8 cellular contexts compared by ENCODE assay signal in the genomic region with DNA sequence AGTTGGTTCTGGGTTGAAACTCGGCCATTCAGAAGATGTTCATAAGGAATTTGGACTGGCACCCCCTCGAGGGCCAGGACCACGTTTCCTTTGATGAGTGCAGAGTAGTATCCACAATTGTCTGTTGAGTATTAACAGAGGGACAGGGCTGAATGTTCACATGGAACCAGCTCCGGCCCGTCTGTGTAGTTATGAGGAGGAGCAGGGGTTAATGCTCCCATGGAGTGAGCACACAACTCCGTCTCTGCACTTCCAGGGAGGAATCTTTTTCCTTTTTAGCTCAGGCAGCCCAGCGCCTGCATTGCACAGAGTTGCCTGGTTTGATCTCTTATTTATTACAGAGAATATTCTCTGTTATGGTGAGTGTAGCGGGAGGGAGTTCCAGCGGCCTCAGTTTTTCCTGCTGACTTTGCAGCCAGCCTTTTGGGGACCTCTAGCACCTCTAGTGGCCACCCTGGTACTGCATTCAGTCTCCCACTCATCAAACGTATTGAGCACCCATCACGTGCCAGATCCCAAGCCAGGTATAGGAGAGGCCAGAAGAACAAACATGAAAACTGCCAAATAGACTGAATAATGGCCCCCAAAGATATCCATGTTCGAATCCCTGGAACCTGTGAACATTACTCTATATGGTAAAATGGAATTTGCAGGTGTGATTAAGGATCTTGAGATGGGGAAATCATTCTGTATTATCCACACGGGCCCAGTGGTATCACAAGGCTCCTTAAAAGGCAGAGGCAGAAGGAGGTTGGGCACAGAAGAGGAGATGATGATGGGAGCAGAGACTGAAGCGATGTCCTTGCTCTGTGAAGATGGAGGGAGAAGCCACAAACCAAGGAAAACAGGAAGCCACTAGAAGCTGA.
DNase-seq lines count a peak whose midpoint lies in the region; ATAC-seq and TF ChIP-seq lines count a peak whose summit lies in the region.

No MANE protein-coding gene starts in this region.

- H3K79me2 ChIP-seq in parathyroid adenoma: no peaks in the 10 kb centered on the region

- CTCF ChIA-PET in IMR-90 (lab: Yijun Ruan, JAX): interaction anchor here (0.5 to 0.7 kb wide), 3 partner anchors 11 to 654 kb away, joined by 3 read pairs; no protein-coding TSS in a partner anchor

- TF ChIP-seq CTCF in IMR-90 (conservative IDR thresholded peaks at IDR 0.05; ENCODE audit: low read depth, low read length): peak; percentile 77
- peak; percentile 74 for TF ChIP-seq CTCF in parathyroid adenoma (IDR thresholded peaks at IDR 0.05)
- TF ChIP-seq CTCF in upper lobe of left lung (IDR thresholded peaks at IDR 0.05): peak; percentile 56 to 84 (median 69)

- no peak overlapping the region for H3K56ac ChIP-seq in IMR-90 (ENCODE audit: extremely low read depth, insufficient read depth, low read length)

- TF ChIP-seq POLR2A in IMR-90 (IDR thresholded peaks at IDR 0.05; ENCODE audit: low read depth, low read length) (no peak), upper lobe of left lung (IDR thresholded peaks at IDR 0.05) (no peak)

- H3K27me3 ChIP-seq in IMR-90 (ENCODE audit: control insufficient read depth, insufficient read depth, low read length): peaks cover 12% of the 10 kb centered on the region
- no peaks in the 10 kb centered on the region for H3K27me3 ChIP-seq in parathyroid adenoma (ENCODE audit: control insufficient read depth, insufficient read depth, low read length)
- H3K27me3 ChIP-seq in upper lobe of left lung: no peaks in the 10 kb centered on the region

- H3K9me3 ChIP-seq in IMR-90 (ENCODE audit: control insufficient read depth, insufficient read depth, low read length) (no peaks in the 10 kb centered on the region), parathyroid adenoma (ENCODE audit: control insufficient read depth, low read length) (no peaks in the 10 kb centered on the region), upper lobe of left lung (no peaks in the 10 kb centered on the region)

- intact Hi-C loops in IMR-90 (cut with micrococcal nuclease): loop anchor here (10.0 kb wide), 1 partner anchor 76 kb away; no protein-coding TSS in a partner anchor

- no peaks in the 10 kb centered on the region for H3K9me1 ChIP-seq in IMR-90 (ENCODE audit: insufficient read depth, low read length)

- H3K14ac ChIP-seq in IMR-90 (replicated peaks; ENCODE audit: low read depth, low read length): no peak overlapping the region

- H2BK20ac ChIP-seq in IMR-90 (ENCODE audit: low read depth, low read length): no peak overlapping the region

- H3K18ac ChIP-seq in IMR-90 (ENCODE audit: low read depth, low read length): no peak overlapping the region

- dilution Hi-C loops in IMR-90 (cut with HindIII; ENCODE audit: low sequenced_read_pairs, unreplicated experiment): no loop called here

- no peak overlapping the region for H3K23ac ChIP-seq in IMR-90 (ENCODE audit: low read depth, low read length)

- H2AK5ac ChIP-seq in IMR-90 (ENCODE audit: low read depth, low read length): no peak overlapping the region

- no peak overlapping the region for H2BK120ac ChIP-seq in IMR-90 (ENCODE audit: low read depth, low read length)

- H4K5ac ChIP-seq in IMR-90 (ENCODE audit: low read depth, low read length): no peak overlapping the region

- 17% methylated on average over 1 of the region's 14 CpGs; no CpG with 5 or more reads in 1 of the 2 experiments for WGBS in IMR-90 (ENCODE audit: extremely low coverage in 2 of 2, insufficient read length in 1 of 2), 2 experiments
- WGBS in upper lobe of left lung, 2 donors: 39 to 40% methylated on average over 14 of the region's 14 CpGs

- no peak overlapping the region for H3K4ac ChIP-seq in IMR-90 (ENCODE audit: low read depth, low read length)

- TF ChIP-seq RAD21 in IMR-90 (IDR thresholded peaks at IDR 0.05; ENCODE audit: low read length): peak; percentile 56

- ATAC-seq in IMR-90 (ENCODE audit: low read depth) (peak; percentile 93), upper lobe of left lung (ENCODE audit: low FRiP score in 2 of 2) (peak; percentile 66 to 76), GM18868 (IDR thresholded peaks at IDR 0.05; ENCODE audit: unreplicated experiment) (no peak)

- no peak overlapping the region for H2BK15ac ChIP-seq in IMR-90 (ENCODE audit: low read depth, low read length)

- H3K27ac ChIP-seq in IMR-90 (ENCODE audit: insufficient read depth, low read length): no peak overlapping the region
- H3K27ac ChIP-seq in parathyroid adenoma: no peak overlapping the region
- H3K27ac ChIP-seq in upper lobe of left lung: no peak overlapping the region

- H2AFZ ChIP-seq in IMR-90 (replicated peaks; ENCODE audit: low read length, poor library complexity) (no peak overlapping the region), parathyroid adenoma (no peak overlapping the region)

- H4K20me1 ChIP-seq in IMR-90 (ENCODE audit: insufficient read depth, low read length): no peaks in the 10 kb centered on the region

- H3K79me1 ChIP-seq in IMR-90 (ENCODE audit: low read depth in 1 of 2, low read length in 2 of 2): no peaks in the 10 kb centered on the region

- H4K8ac ChIP-seq in IMR-90 (ENCODE audit: low read depth in 2 of 2, low read length in 2 of 2): no peak overlapping the region

- in situ Hi-C loops in IMR-90 (cut with MboI; ENCODE audit: low sequenced_read_pairs): no loop called here

- POLR2A ChIA-PET in IMR-90 (lab: Charles Lee; ENCODE audit: unreplicated experiment): no interaction called here

- H3K4me3 ChIP-seq in IMR-90 (ENCODE audit: insufficient read depth, low read depth, low read length): no peak overlapping the region
- no peak overlapping the region for H3K4me3 ChIP-seq in parathyroid adenoma (ENCODE audit: low read depth, low read length)
- no peak overlapping the region for H3K4me3 ChIP-seq in upper lobe of left lung

- no peak for TF ChIP-seq EP300 in upper lobe of left lung (IDR thresholded peaks at IDR 0.05)

- no peaks in the 10 kb centered on the region for H3K36me3 ChIP-seq in IMR-90 (ENCODE audit: control insufficient read depth, insufficient read depth, low read length)
- no peaks in the 10 kb centered on the region for H3K36me3 ChIP-seq in parathyroid adenoma (ENCODE audit: control insufficient read depth, insufficient read depth, low read length)
- no peaks in the 10 kb centered on the region for H3K36me3 ChIP-seq in upper lobe of left lung

- H4K91ac ChIP-seq in IMR-90 (ENCODE audit: insufficient read depth, low read depth, low read length): no peak overlapping the region

- no peak overlapping the region for H2AK9ac ChIP-seq in IMR-90 (replicated peaks; ENCODE audit: low read depth, low read length, poor library complexity)

- BruUV-seq in IMR-90 (replicated peaks; lab: Mats Ljungman, UMichigan): no TSS peak

- DNase-seq in COLO829 (ENCODE audit: low spot score) (peak; percentile 42), IMR-90 (peak; percentile 37), RPMI8226 (peak; percentile 83), globus pallidus (ENCODE audit: low spot score) (peak; percentile 49), upper lobe of left lung (peak in 1 of 2 donors; percentile 56)
- peak; percentile 37 for DNase-seq in activated gamma-delta T cell treated with anti-CD3 and anti-CD28 coated beads, Interleukin-2, amount 50 U/mL, for 16 hours (ENCODE audit: low read depth)

- H2BK5ac ChIP-seq in IMR-90 (ENCODE audit: low read depth, low read length, poor library complexity, severe bottlenecking): no peak overlapping the region

- H3K4me2 ChIP-seq in IMR-90 (ENCODE audit: low read depth, low read length) (no peak overlapping the region), parathyroid adenoma (ENCODE audit: low read length) (no peak overlapping the region)

- H3K9ac ChIP-seq in IMR-90 (ENCODE audit: low read depth, low read length) (no peak overlapping the region), parathyroid adenoma (no peak overlapping the region)

- H3K4me1 ChIP-seq in IMR-90 (ENCODE audit: control insufficient read depth, insufficient read depth, low read length): no peaks in the 10 kb centered on the region
- no peaks in the 10 kb centered on the region for H3K4me1 ChIP-seq in parathyroid adenoma
- H3K4me1 ChIP-seq in upper lobe of left lung: no peaks in the 10 kb centered on the region

TF ChIP-seq in IMR-90, 13 proteins besides CTCF, POLR2A, EP300 and RAD21:
- no peak for TF ChIP-seq MXI1 (IDR thresholded peaks at IDR 0.05; ENCODE audit: borderline replicate concordance, low read depth, low read length)
- no peak for TF ChIP-seq NFE2L2 (IDR thresholded peaks at IDR 0.05; ENCODE audit: low read depth, low read length)
- peak; percentile 29; the same call in 1 of the 2 replicates for TF ChIP-seq SMC3 (IDR thresholded peaks at IDR 0.05; ENCODE audit: low read depth, low read length)
- TF ChIP-seq MAFK (IDR thresholded peaks at IDR 0.05; ENCODE audit: low read depth, low read length): peak; percentile 84
- TF ChIP-seq ELK1 (IDR thresholded peaks at IDR 0.05; ENCODE audit: borderline replicate concordance, low read depth, low read length): no peak
- no peak for TF ChIP-seq CHD1 (IDR thresholded peaks at IDR 0.05; ENCODE audit: low read depth, low read length)
- TF ChIP-seq CEBPB (IDR thresholded peaks at IDR 0.05; ENCODE audit: low read depth, low read length): no peak
- TF ChIP-seq BHLHE40 (IDR thresholded peaks at IDR 0.05; ENCODE audit: low read depth, low read length): peak; percentile 89
- TF ChIP-seq MAZ (IDR thresholded peaks at IDR 0.05; ENCODE audit: borderline replicate concordance, low read depth, low read length): no peak
- no peak for TF ChIP-seq RFX5 (IDR thresholded peaks at IDR 0.05; ENCODE audit: low read depth, low read length)
- peak; percentile 81 for TF ChIP-seq USF2 (IDR thresholded peaks at IDR 0.05; ENCODE audit: low read depth, low read length)
- TF ChIP-seq FOS (IDR thresholded peaks at IDR 0.05; ENCODE audit: low read depth, low read length): no peak
- no peak for TF ChIP-seq RCOR1 (IDR thresholded peaks at IDR 0.05; ENCODE audit: insufficient replicate concordance, low read length)
TF ChIP-seq in IMR-90: peak in this region for 4.
